In the genomic region with DNA sequence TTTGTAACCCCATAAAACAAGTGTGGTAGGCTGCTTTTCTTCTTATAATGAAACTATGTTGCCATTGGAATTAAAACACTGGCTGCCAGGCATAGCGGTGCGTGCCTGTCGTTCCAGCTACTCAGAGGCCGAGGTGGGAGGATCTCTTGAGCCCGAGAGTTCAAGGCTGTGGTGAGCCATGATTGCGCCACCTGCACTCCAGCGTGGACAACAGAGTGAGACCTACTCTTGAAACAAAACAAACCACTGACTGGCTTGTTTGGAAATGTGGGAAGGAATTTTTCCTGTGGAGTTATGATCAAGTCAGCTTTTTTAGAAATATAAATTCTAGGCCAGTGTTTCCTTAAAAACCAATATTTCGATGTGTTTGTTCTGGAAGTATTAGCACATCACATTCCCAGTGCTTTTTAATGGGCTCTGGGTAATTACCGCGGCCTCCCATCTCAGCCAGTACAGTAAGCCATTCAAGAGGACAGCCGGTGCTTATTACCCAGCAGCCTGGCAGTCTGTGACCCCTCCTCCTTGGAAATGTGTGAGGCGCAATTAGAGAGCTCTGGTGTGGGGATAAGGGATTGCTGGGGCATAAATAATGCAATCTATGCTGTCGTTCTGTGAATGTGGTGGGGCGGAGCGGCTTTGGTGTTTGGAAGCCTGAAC, we compare ENCODE assay signal across 9 cellular contexts. TPM values are rescaled to one million over a fixed set of nuclear protein-coding genes. Genes with fewer than 3 reads are reported as not detected.
DNase-seq lines count a peak whose midpoint lies in the region; ATAC-seq and TF ChIP-seq lines count a peak whose summit lies in the region.
"Had no signal": no experiment of that assay in that cellular context is flagged by ENCODE, and none has a peak within 500 bp of the region (broad histone marks: within the 10 kb centered on the region; RNA-seq: fewer than 3 reads in every experiment).

No MANE protein-coding gene starts in this region.

- DNase-seq in NCI-H526 (lab: John Stamatoyannopoulos, UW) (peak; percentile 8), NCI-H526 treated with DMSO at 0.1 percent for 48 hours (lab: John Stamatoyannopoulos, UW) (no peak), heart right ventricle (peak in 1 of 2 donors; percentile 39), sciatic nerve (ENCODE audit: low spot score) (peak; percentile 86), iPS-NIHi11 (ENCODE audit: low spot score) (no peak)

- WGBS in heart right ventricle, 2 donors, result 48 to 50% methylated on average over 15 of the region's 15 CpGs

- no peaks in the 10 kb centered on the region for H3K27me3 ChIP-seq in heart right ventricle
- H3K27me3 ChIP-seq: BLaER1 had no signal

- ATAC-seq in heart right ventricle, result peak in 5 of 8 donors; percentile 23 to 49 (median 35)
- ATAC-seq in sciatic nerve, result peak; percentile 92
- no peak for ATAC-seq in HG02642 (IDR thresholded peaks at IDR 0.05; ENCODE audit: poor library complexity, unreplicated experiment)
- no peak for ATAC-seq in GM18870 (IDR thresholded peaks at IDR 0.05; ENCODE audit: unreplicated experiment)

- peak overlapping the region; percentile 27 to 92 (median 66) for H3K27ac ChIP-seq in heart right ventricle
- H3K27ac ChIP-seq: BLaER1 had no signal

- H3K36me3 ChIP-seq in heart right ventricle, result peaks cover 0 to 19% (median 6%) of the 10 kb centered on the region in 9 donors

- peak overlapping the region; percentile 27 for H3K4me3 ChIP-seq in WI38 (ENCODE audit: low read depth, low read length)
- peak overlapping the region in 1 of 10 donors; percentile 16 for H3K4me3 ChIP-seq in heart right ventricle
- H3K4me3 ChIP-seq: BLaER1 had no signal

- intact Hi-C loops in heart right ventricle (cut with DNase I) (no loop called here), sciatic nerve (cut with DNase I) (no loop called here)

- H3K9me3 ChIP-seq in heart right ventricle, result no peaks in the 10 kb centered on the region
- H3K9me3 ChIP-seq: BLaER1 had no signal

- peaks cover 48 to 89% (median 77%) of the 10 kb centered on the region in 9 donors for H3K4me1 ChIP-seq in heart right ventricle

- no peak for TF ChIP-seq CTCF in WI38 (IDR thresholded peaks at IDR 0.05; ENCODE audit: low read depth, low read length)
- no peak for TF ChIP-seq CTCF in heart right ventricle (IDR thresholded peaks at IDR 0.05)

RNA-seq across cellular contexts. Expression of gene TRAK1, which starts 58.3 kb away (rescaled TPM):
- 100 to 1,000 TPM; 182 to 423 (median 320) TPM for total RNA-seq in heart right ventricle
- 10 to 100 TPM; 35.5 to 41.2 TPM for polyA plus RNA-seq in heart right ventricle
- 50.2 TPM for total RNA-seq in sciatic nerve

Comparison
In these comparisons a context has a peak if more than half of its experiments do, and no peak if none do; other contexts are left out.
1. DNase-seq: peak in NCI-H526 (2 of 2) and sciatic nerve (single experiment); none in NCI-H526 treated with DMSO at 0.1 percent for 48 hours (single experiment) and iPS-NIHi11 (single experiment).
2. ATAC-seq: peak in heart right ventricle (5 of 8) and sciatic nerve (single experiment); none in HG02642 (single experiment) and GM18870 (single experiment).